ENCODE assay signal across 13 cellular contexts in genomic region chr22:23256138-23256932, GRCh38.
DNase-seq lines count a peak whose midpoint lies in the region; ATAC-seq, FAIRE-seq and TF ChIP-seq lines count a peak whose summit lies in the region.
"Had no signal": no experiment of that assay in that cellular context is flagged by ENCODE, and none has a peak within 500 bp of the region (broad histone marks: within the 10 kb centered on the region; RNA-seq: fewer than 3 reads in every experiment).

No MANE protein-coding gene starts in this region.

- H3K27me3 ChIP-seq in GM23338 (ENCODE audit: insufficient read depth) (no peaks in the 10 kb centered on the region), adrenal gland (no peaks in the 10 kb centered on the region)

- H3K79me2 ChIP-seq in GM23338 (replicated peaks; ENCODE audit: insufficient read depth) = peaks cover 49% of the 10 kb centered on the region

- H3K36me3 ChIP-seq in GM23338 (ENCODE audit: insufficient read depth) = no peaks in the 10 kb centered on the region
- H3K36me3 ChIP-seq in adrenal gland (replicated peaks in 1 of 2) = peaks cover 0 to 17% of the 10 kb centered on the region in 2 donors

- H3K4me3 ChIP-seq in GM23338 (no peak overlapping the region), adrenal gland (no peak overlapping the region)

- no peaks in the 10 kb centered on the region; the same call in 2 of the 3 replicates for H3K9me3 Mint-ChIP-seq in GM23338
- no peaks in the 10 kb centered on the region for H3K9me3 Mint-ChIP-seq in stimulated activated naive B cell treated with anti-CD40 and anti-IgM and Interleukin-4, amounts not matched to agents 10 μg/mL and 1 μg/mL and 100 μg/mL, for 72 hours
- H3K9me3 Mint-ChIP-seq: activated naive CD8-positive, alpha-beta T cell treated with anti-CD3 and anti-CD28 coated beads for 36 hours; endodermal cell; T-helper 2 cell treated with Interferon-gamma antibody and Interleukin-4, amounts not matched to agents 5 μg/mL and 100 μg/mL, for 36 hours had no signal

- no peaks in the 10 kb centered on the region for H3F3A ChIP-seq in GM23338 (replicated peaks; ENCODE audit: low read depth)

- WGBS in adrenal gland, 4 donors = 94 to 100% (median 96%) methylated on average over 5 to 10 of the region's 10 CpGs

- peaks cover 47% of the 10 kb centered on the region for H3K36me3 Mint-ChIP-seq in GM23338 (ENCODE audit: low read depth)
- peaks cover 22 to 25% of the 10 kb centered on the region in 2 donors for H3K36me3 Mint-ChIP-seq in stimulated activated naive B cell treated with anti-CD40 and anti-IgM and Interleukin-4, amounts not matched to agents 10 μg/mL and 1 μg/mL and 100 μg/mL, for 72 hours

- DNase-seq in GM23338 (ENCODE audit: low spot score) = no peak
- no peak for DNase-seq in adrenal gland
- DNase-seq in left lobe of liver (ENCODE audit: low spot score) = no peak
- DNase-seq in stimulated activated naive B cell treated with anti-CD40 and anti-IgM and Interleukin-4, amounts not matched to agents 10 μg/mL and 1 μg/mL and 100 μg/mL, for 72 hours = no peak
- DNase-seq in kidney tubule cell (ENCODE audit: low spot score) = no peak
- no peak for DNase-seq in GM12892 (ENCODE audit: insufficient read length)
- DNase-seq: activated naive CD8-positive, alpha-beta T cell treated with anti-CD3 and anti-CD28 coated beads for 36 hours; endodermal cell; NCI-H2107; OCI-M1 had no signal

- H3K4me1 ChIP-seq in GM23338 (ENCODE audit: insufficient read depth) = peaks cover 16% of the 10 kb centered on the region
- H3K4me1 ChIP-seq in adrenal gland (replicated peaks in 1 of 2) = peaks cover 21 to 28% of the 10 kb centered on the region in 2 donors

- H2AFZ ChIP-seq in GM23338 = no peak overlapping the region

- FAIRE-seq in GM12892 (lab: Jason Lieb, UNC) = no peak

- TF ChIP-seq POLR2A in adrenal gland (IDR thresholded peaks at IDR 0.05) (no peak), GM12892 (IDR thresholded peaks at IDR 0.05; ENCODE audit: low read depth, low read length) (no peak)

- TF ChIP-seq CTCF in GM23338 (conservative IDR thresholded peaks at IDR 0.05; ENCODE audit: low read depth in 2 of 2) (no peak), adrenal gland (IDR thresholded peaks at IDR 0.05) (no peak)

- intact Hi-C loops in adrenal gland (cut with DNase I) = no loop called here

- no peak overlapping the region for H3K27ac ChIP-seq in GM23338 (ENCODE audit: low read depth)
- H3K27ac ChIP-seq in adrenal gland = peak overlapping the region in 3 of 5 donors; percentile 47 to 91 (median 77)

- H3K4me3 Mint-ChIP-seq in GM23338 = no peak overlapping the region
- H3K4me3 Mint-ChIP-seq in stimulated activated naive B cell treated with anti-CD40 and anti-IgM and Interleukin-4, amounts not matched to agents 10 μg/mL and 1 μg/mL and 100 μg/mL, for 72 hours = no peak overlapping the region
- H3K4me3 Mint-ChIP-seq: activated naive CD8-positive, alpha-beta T cell treated with anti-CD3 and anti-CD28 coated beads for 36 hours; endodermal cell; T-helper 2 cell treated with Interferon-gamma antibody and Interleukin-4, amounts not matched to agents 5 μg/mL and 100 μg/mL, for 36 hours had no signal

- no peaks in the 10 kb centered on the region for H3K9me3 ChIP-seq in adrenal gland (replicated peaks in 1 of 3)

- no peak for ATAC-seq in GM23338
- ATAC-seq in left lobe of liver = peak; percentile 55
- ATAC-seq in stimulated activated naive B cell treated with anti-CD40 and anti-IgM and Interleukin-4, amounts not matched to agents 10 μg/mL and 1 μg/mL and 100 μg/mL, for 72 hours (replicated peaks) = no peak
- ATAC-seq in HG02938 (IDR thresholded peaks at IDR 0.05; ENCODE audit: unreplicated experiment) = no peak
- no peak for ATAC-seq in GM18907 (IDR thresholded peaks at IDR 0.05; ENCODE audit: unreplicated experiment)

- H3K4me2 ChIP-seq in GM23338 = no peak overlapping the region

- H3K27me3 Mint-ChIP-seq in GM23338 (ENCODE audit: insufficient read depth, low read depth, poor library complexity) = peaks cover 3% of the 10 kb centered on the region
- no peaks in the 10 kb centered on the region for H3K27me3 Mint-ChIP-seq in stimulated activated naive B cell treated with anti-CD40 and anti-IgM and Interleukin-4, amounts not matched to agents 10 μg/mL and 1 μg/mL and 100 μg/mL, for 72 hours
- H3K27me3 Mint-ChIP-seq: activated naive CD8-positive, alpha-beta T cell treated with anti-CD3 and anti-CD28 coated beads for 36 hours had no signal

- H3K9me2 ChIP-seq in GM23338 (ENCODE audit: insufficient read depth) = no peaks in the 10 kb centered on the region

- H3K27ac Mint-ChIP-seq in GM23338 = peak overlapping the region; percentile 80; the same call in 1 of the 2 replicates
- peak overlapping the region; percentile 21 for H3K27ac Mint-ChIP-seq in stimulated activated naive B cell treated with anti-CD40 and anti-IgM and Interleukin-4, amounts not matched to agents 10 μg/mL and 1 μg/mL and 100 μg/mL, for 72 hours
- H3K27ac Mint-ChIP-seq: endodermal cell; T-helper 2 cell treated with Interferon-gamma antibody and Interleukin-4, amounts not matched to agents 5 μg/mL and 100 μg/mL, for 36 hours had no signal

- peaks cover 48% of the 10 kb centered on the region for H3K4me1 Mint-ChIP-seq in GM23338
- peaks cover 16 to 37% of the 10 kb centered on the region in 2 donors for H3K4me1 Mint-ChIP-seq in stimulated activated naive B cell treated with anti-CD40 and anti-IgM and Interleukin-4, amounts not matched to agents 10 μg/mL and 1 μg/mL and 100 μg/mL, for 72 hours

- H4K20me1 ChIP-seq in GM23338 (replicated peaks; ENCODE audit: insufficient read depth) = no peaks in the 10 kb centered on the region; the same call in 1 of the 2 replicates

TF ChIP-seq in GM23338, 12 proteins besides CTCF, POLR2A, EP300 and RAD21 (continues in another document):
- TF ChIP-seq POLR2AphosphoS5 (IDR thresholded peaks at IDR 0.05; ENCODE audit: low read depth) (no peak), ZNF114 (CRISPR knock-in tag; IDR thresholded peaks at IDR 0.05) (no peak), ZNF462 (CRISPR knock-in tag; IDR thresholded peaks at IDR 0.05) (no peak), STAT1 (IDR thresholded peaks at IDR 0.05; ENCODE audit: unreplicated experiment) (no peak), CREB1 (CRISPR knock-in tag; IDR thresholded peaks at IDR 0.05; ENCODE audit: low read depth) (no peak), EZH2 (IDR thresholded peaks at IDR 0.05; ENCODE audit: low read depth, unreplicated experiment) (no peak), EZH2phosphoT487 (IDR thresholded peaks at IDR 0.05; ENCODE audit: unreplicated experiment) (no peak)
